Comparison of ENCODE assay signal across 8 cellular contexts in the genomic region with DNA sequence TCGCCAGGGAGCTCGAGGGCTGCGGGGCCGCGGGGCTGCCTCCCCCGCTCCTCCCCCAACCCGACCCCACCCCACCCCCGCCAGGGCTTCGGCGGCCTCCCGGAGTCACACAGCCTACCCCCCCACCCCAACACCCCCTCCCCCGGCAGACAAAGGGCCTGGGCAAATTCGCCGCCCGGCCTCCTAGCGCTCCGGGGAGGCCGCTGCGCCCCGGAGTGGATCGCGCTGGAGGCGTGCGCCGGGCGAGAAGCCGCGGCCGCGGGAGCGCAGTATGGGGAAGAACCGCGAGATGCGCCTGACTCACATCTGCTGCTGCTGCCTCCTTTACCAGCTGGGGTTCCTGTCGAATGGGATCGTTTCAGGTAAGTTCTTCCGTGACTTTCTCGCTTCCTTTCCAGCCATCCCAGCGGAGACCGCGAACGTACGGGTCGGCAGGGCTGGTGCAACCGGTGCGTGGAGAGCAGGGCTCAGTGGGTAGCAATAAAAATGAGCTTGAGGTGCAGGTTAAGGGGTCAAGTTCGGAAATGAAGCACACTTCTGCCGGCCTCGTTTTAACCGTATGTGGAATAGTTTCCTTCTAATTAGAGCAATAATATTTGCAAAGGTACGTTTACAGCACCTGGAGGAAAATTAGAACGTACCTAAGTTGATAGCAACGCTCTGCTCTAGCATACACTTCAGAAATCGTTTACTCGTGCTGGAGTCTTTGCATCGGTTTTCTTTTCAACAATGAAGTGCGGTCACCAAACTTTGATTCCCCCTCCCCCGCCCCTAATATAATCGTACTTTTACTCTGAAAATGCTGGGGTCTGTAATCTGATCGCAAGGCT. TPM values are rescaled to one million over a fixed set of nuclear protein-coding genes. Genes with fewer than 3 reads are reported as not detected.
DNase-seq lines count a peak whose midpoint lies in the region; TF ChIP-seq lines count a peak whose summit lies in the region.

A gene with protein sequence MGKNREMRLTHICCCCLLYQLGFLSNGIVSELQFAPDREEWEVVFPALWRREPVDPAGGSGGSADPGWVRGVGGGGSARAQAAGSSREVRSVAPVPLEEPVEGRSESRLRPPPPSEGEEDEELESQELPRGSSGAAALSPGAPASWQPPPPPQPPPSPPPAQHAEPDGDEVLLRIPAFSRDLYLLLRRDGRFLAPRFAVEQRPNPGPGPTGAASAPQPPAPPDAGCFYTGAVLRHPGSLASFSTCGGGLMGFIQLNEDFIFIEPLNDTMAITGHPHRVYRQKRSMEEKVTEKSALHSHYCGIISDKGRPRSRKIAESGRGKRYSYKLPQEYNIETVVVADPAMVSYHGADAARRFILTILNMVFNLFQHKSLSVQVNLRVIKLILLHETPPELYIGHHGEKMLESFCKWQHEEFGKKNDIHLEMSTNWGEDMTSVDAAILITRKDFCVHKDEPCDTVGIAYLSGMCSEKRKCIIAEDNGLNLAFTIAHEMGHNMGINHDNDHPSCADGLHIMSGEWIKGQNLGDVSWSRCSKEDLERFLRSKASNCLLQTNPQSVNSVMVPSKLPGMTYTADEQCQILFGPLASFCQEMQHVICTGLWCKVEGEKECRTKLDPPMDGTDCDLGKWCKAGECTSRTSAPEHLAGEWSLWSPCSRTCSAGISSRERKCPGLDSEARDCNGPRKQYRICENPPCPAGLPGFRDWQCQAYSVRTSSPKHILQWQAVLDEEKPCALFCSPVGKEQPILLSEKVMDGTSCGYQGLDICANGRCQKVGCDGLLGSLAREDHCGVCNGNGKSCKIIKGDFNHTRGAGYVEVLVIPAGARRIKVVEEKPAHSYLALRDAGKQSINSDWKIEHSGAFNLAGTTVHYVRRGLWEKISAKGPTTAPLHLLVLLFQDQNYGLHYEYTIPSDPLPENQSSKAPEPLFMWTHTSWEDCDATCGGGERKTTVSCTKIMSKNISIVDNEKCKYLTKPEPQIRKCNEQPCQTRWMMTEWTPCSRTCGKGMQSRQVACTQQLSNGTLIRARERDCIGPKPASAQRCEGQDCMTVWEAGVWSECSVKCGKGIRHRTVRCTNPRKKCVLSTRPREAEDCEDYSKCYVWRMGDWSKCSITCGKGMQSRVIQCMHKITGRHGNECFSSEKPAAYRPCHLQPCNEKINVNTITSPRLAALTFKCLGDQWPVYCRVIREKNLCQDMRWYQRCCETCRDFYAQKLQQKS (plus strand): TSS at position 178 of the 830 bp plus-strand sequence. CDS start 94 bp downstream, at position 272.

- POLR2A ChIA-PET in MCF 10A (lab: Yijun Ruan, JAX): interaction anchor here (0.6 to 1.2 kb wide), 2 partner anchors 23 to 133 kb away, joined by 3 read pairs; no protein-coding TSS in a partner anchor

- H3K9me3 Mint-ChIP-seq in MCF 10A (ENCODE audit: unreplicated experiment): no peaks in the 10 kb centered on the region

- no peaks in the 10 kb centered on the region for H3K36me3 Mint-ChIP-seq in MCF 10A (ENCODE audit: insufficient read depth, unreplicated experiment)

- no peaks in the 10 kb centered on the region for H3K4me1 Mint-ChIP-seq in MCF 10A (ENCODE audit: insufficient read depth, unreplicated experiment)

- no peak within 1 kb of the TSS for H3K27ac Mint-ChIP-seq in MCF 10A (ENCODE audit: low read depth, unreplicated experiment)

- CTCF ChIA-PET in MCF 10A (lab: Yijun Ruan, JAX): interaction anchor here (0.6 to 2.3 kb wide), 7 partner anchors 15 to 311 kb away, joined by 3 to 11 read pairs (median 5); no protein-coding TSS in a partner anchor

- intact Hi-C loops in MCF 10A (cut with micrococcal nuclease): no loop called here

- TF ChIP-seq CTCF in MCF 10A (IDR thresholded peaks at IDR 0.05; ENCODE audit: unreplicated experiment): no peak

- peak; percentile 59 for DNase-seq in activated CD8-positive, alpha-beta memory T cell treated with anti-CD3 and anti-CD28 coated beads, Interleukin-2, amount 50 U/mL, for 48 hours
- no peak for DNase-seq in activated CD8-positive, alpha-beta memory T cell treated with anti-CD3 and anti-CD28 coated beads for 24 hours
- DNase-seq in NCI-H1048 (lab: John Stamatoyannopoulos, UW): peak; percentile 23
- peak; percentile 43 for DNase-seq in MCF 10A (ENCODE audit: unreplicated experiment)
- DNase-seq in iPS-NIHi7 (ENCODE audit: extremely low spot score): peak; percentile 57
- DNase-seq in stimulated activated CD8-positive, alpha-beta memory T cell treated with anti-CD3 and anti-CD28 coated beads, Interleukin-15, amount 100 ng/mL, for 48 hours (ENCODE audit: low read depth in 2 of 2): peak; percentile 7 to 18
- no peak for DNase-seq in NCI-H226
- no peak for DNase-seq in activated effector memory CD4-positive, alpha-beta T cell treated with Interleukin-2 at 50 U/mL for 16 hours

- BruUV-seq in MCF 10A (replicated peaks; lab: Mats Ljungman, UMichigan): no TSS peak

- H3K4me3 Mint-ChIP-seq in MCF 10A (ENCODE audit: unreplicated experiment): peak within 1 kb of the TSS; percentile 62

- H3K27me3 Mint-ChIP-seq in MCF 10A (ENCODE audit: insufficient read depth, unreplicated experiment): peaks cover 53% of the 10 kb centered on the region

RNA-seq across cellular contexts. Expression of the gene that starts here (rescaled TPM):
- not detected in 2 replicates for total RNA-seq in MCF 10A (2022)

Comparison
In these comparisons a context has a peak if more than half of its experiments do, and no peak if none do; other contexts are left out.
1. DNase-seq: peak in activated CD8-positive, alpha-beta memory T cell treated with anti-CD3 and anti-CD28 coated beads, Interleukin-2, amount 50 U/mL, for 48 hours (single experiment), NCI-H1048 (single experiment), iPS-NIHi7 (single experiment) and stimulated activated CD8-positive, alpha-beta memory T cell treated with anti-CD3 and anti-CD28 coated beads, Interleukin-15, amount 100 ng/mL, for 48 hours (2 of 2); none in activated CD8-positive, alpha-beta memory T cell treated with anti-CD3 and anti-CD28 coated beads for 24 hours (single experiment), NCI-H226 (single experiment) and activated effector memory CD4-positive, alpha-beta T cell treated with Interleukin-2 at 50 U/mL for 16 hours (single experiment).
2. Peak in DNase-seq in MCF 10A; RNA of the gene not detected or under 1 TPM.